In genomic region chr12:2286461-2287131, GRCh38 we compare ENCODE assay signal across 17 cellular contexts.
DNase-seq lines count a peak whose midpoint lies in the region; ATAC-seq and TF ChIP-seq lines count a peak whose summit lies in the region.
"Had no signal": no experiment of that assay in that cellular context is flagged by ENCODE, and none has a peak within 500 bp of the region (broad histone marks: within the 10 kb centered on the region; RNA-seq: fewer than 3 reads in every experiment).

No MANE protein-coding gene starts in this region.

- intact Hi-C loops in upper lobe of right lung (cut with DNase I), result no loop called here
- intact Hi-C loops in naive thymus-derived CD4-positive, alpha-beta T cell (cut with micrococcal nuclease), result no loop called here

- peak; percentile 9 for DNase-seq in activated T-cell treated with anti-CD3 and anti-CD28 coated beads, Interleukin-2, amount 50 U/mL, for 24 hours
- DNase-seq in activated T-cell treated with anti-CD3 and anti-CD28 coated beads, Interleukin-2, amount 50 U/mL, for 72 hours, result no peak
- DNase-seq in fibroblast of the aortic adventitia (ENCODE audit: low read depth) (peak; percentile 74), upper lobe of right lung (peak; percentile 47), SHP77 (lab: John Stamatoyannopoulos, UW) (no peak)
- no peak for DNase-seq in naive thymus-derived CD4-positive, alpha-beta T cell
- DNase-seq: activated CD4-positive, alpha-beta T cell treated with anti-CD3 and anti-CD28 coated beads, Interleukin-2, amount 10 ng/mL, durations not matched to agents 7 days and 5 days; central memory CD4-positive, alpha-beta T cell; left cardiac atrium; NCI-H82; stimulated activated CD4-positive, alpha-beta T cell treated with anti-CD3 and anti-CD28 coated beads, Interleukin-4, amount 100 ng/mL, for 24 hours; stimulated activated naive CD8-positive, alpha-beta T cell treated with anti-CD3 and anti-CD28 coated beads, Interleukin-15, Interleukin-2, amounts not matched to agents 100 U/mL and 50 U/mL, for 24 hours had no signal

- H3K36me3 Mint-ChIP-seq in activated T-cell treated with anti-CD3 and anti-CD28 coated beads, Interleukin-2, amount 50 U/mL, for 24 hours (ENCODE audit: low read depth), result no peaks in the 10 kb centered on the region
- no peaks in the 10 kb centered on the region for H3K36me3 Mint-ChIP-seq in activated T-cell treated with anti-CD3 and anti-CD28 coated beads, Interleukin-2, amount 50 U/mL, for 72 hours (ENCODE audit: insufficient read depth in 2 of 2)
- H3K36me3 Mint-ChIP-seq in nephron (ENCODE audit: low read depth), result no peaks in the 10 kb centered on the region
- no peaks in the 10 kb centered on the region for H3K36me3 Mint-ChIP-seq in naive thymus-derived CD4-positive, alpha-beta T cell

- H3K27me3 Mint-ChIP-seq in activated T-cell treated with anti-CD3 and anti-CD28 coated beads, Interleukin-2, amount 50 U/mL, for 24 hours, result peaks cover 45% of the 10 kb centered on the region
- peaks cover 8% of the 10 kb centered on the region for H3K27me3 Mint-ChIP-seq in activated T-cell treated with anti-CD3 and anti-CD28 coated beads, Interleukin-2, amount 50 U/mL, for 72 hours (ENCODE audit: low read depth)
- H3K27me3 Mint-ChIP-seq in nephron (ENCODE audit: low read depth), result peaks cover 10% of the 10 kb centered on the region
- peaks cover 20 to 40% (median 27%) of the 10 kb centered on the region in 5 donors for H3K27me3 Mint-ChIP-seq in naive thymus-derived CD4-positive, alpha-beta T cell

- H3K27ac Mint-ChIP-seq in activated T-cell treated with anti-CD3 and anti-CD28 coated beads, Interleukin-2, amount 50 U/mL, for 24 hours, result no peak overlapping the region
- no peak overlapping the region for H3K27ac Mint-ChIP-seq in activated T-cell treated with anti-CD3 and anti-CD28 coated beads, Interleukin-2, amount 50 U/mL, for 72 hours
- peak overlapping the region; percentile 82 to 100 (median 87) for H3K27ac Mint-ChIP-seq in nephron
- H3K27ac Mint-ChIP-seq in naive thymus-derived CD4-positive, alpha-beta T cell, result peak overlapping the region in 1 of 9 donors; percentile 24
- H3K27ac Mint-ChIP-seq: activated CD4-positive, alpha-beta T cell treated with anti-CD3 and anti-CD28 coated beads, Interleukin-2, amount 10 ng/mL, durations not matched to agents 7 days and 5 days; activated T-helper 2 cell treated with anti-CD3 and anti-CD28 coated beads, Interferon-gamma antibody, Interleukin-2, Interleukin-4, amounts not matched to agents 10 μg/mL and 5 μg/mL and 100 μg/mL, durations not matched to agents 14 hours and 24 hours and 36 hours had no signal

- H3K4me3 ChIP-seq in fibroblast of the aortic adventitia (ENCODE audit: low read depth, low read length), result no peak overlapping the region
- H3K4me3 ChIP-seq in upper lobe of right lung, result no peak overlapping the region
- H3K4me3 ChIP-seq in naive thymus-derived CD4-positive, alpha-beta T cell (ENCODE audit: low read length), result no peak overlapping the region
- H3K4me3 ChIP-seq: GM12878 had no signal

- no peaks in the 10 kb centered on the region for H3K9me3 ChIP-seq in upper lobe of right lung
- H3K9me3 ChIP-seq in naive thymus-derived CD4-positive, alpha-beta T cell (ENCODE audit: control insufficient read depth in 2 of 3, low read length in 3 of 3), result no peaks in the 10 kb centered on the region

- H3K4me1 ChIP-seq in upper lobe of right lung, result peaks cover 49% of the 10 kb centered on the region
- no peaks in the 10 kb centered on the region for H3K4me1 ChIP-seq in naive thymus-derived CD4-positive, alpha-beta T cell (ENCODE audit: control insufficient read depth in 2 of 2, insufficient read depth in 2 of 2, low read length in 2 of 2)

- H3K4me3 Mint-ChIP-seq in activated T-cell treated with anti-CD3 and anti-CD28 coated beads, Interleukin-2, amount 50 U/mL, for 24 hours, result no peak overlapping the region
- no peak overlapping the region for H3K4me3 Mint-ChIP-seq in activated T-cell treated with anti-CD3 and anti-CD28 coated beads, Interleukin-2, amount 50 U/mL, for 72 hours
- peak overlapping the region in 1 of 3 experiments; percentile 11 for H3K4me3 Mint-ChIP-seq in nephron
- H3K4me3 Mint-ChIP-seq in naive thymus-derived CD4-positive, alpha-beta T cell, result no peak overlapping the region
- H3K4me3 Mint-ChIP-seq: activated CD4-positive, alpha-beta T cell treated with anti-CD3 and anti-CD28 coated beads, Interleukin-2, amount 10 ng/mL, durations not matched to agents 7 days and 5 days had no signal

- ATAC-seq in activated T-cell treated with anti-CD3 and anti-CD28 coated beads, Interleukin-2, amount 50 U/mL, for 72 hours (replicated peaks in 1 of 2), result no peak
- peak; percentile 7 for ATAC-seq in upper lobe of right lung
- ATAC-seq in naive thymus-derived CD4-positive, alpha-beta T cell, result no peak
- ATAC-seq in HG03159 (IDR thresholded peaks at IDR 0.05; ENCODE audit: unreplicated experiment), result no peak
- ATAC-seq: GM12878; stimulated activated naive CD8-positive, alpha-beta T cell treated with anti-CD3 and anti-CD28 coated beads, Interleukin-15, Interleukin-2, amounts not matched to agents 100 U/mL and 50 U/mL, for 24 hours had no signal

- H3K27me3 ChIP-seq in upper lobe of right lung, result no peaks in the 10 kb centered on the region
- H3K27me3 ChIP-seq in naive thymus-derived CD4-positive, alpha-beta T cell (ENCODE audit: control insufficient read depth in 2 of 2, insufficient read depth in 2 of 2, low read length in 2 of 2), result no peaks in the 10 kb centered on the region

- peaks cover 6% of the 10 kb centered on the region for H3K4me1 Mint-ChIP-seq in activated T-cell treated with anti-CD3 and anti-CD28 coated beads, Interleukin-2, amount 50 U/mL, for 24 hours (ENCODE audit: low read depth)
- H3K4me1 Mint-ChIP-seq in activated T-cell treated with anti-CD3 and anti-CD28 coated beads, Interleukin-2, amount 50 U/mL, for 72 hours (ENCODE audit: low read depth), result no peaks in the 10 kb centered on the region
- H3K4me1 Mint-ChIP-seq in nephron, result peaks cover 69% of the 10 kb centered on the region
- peaks cover 0 to 7% (median 0%) of the 10 kb centered on the region in 7 donors for H3K4me1 Mint-ChIP-seq in naive thymus-derived CD4-positive, alpha-beta T cell
- H3K4me1 Mint-ChIP-seq: activated CD4-positive, alpha-beta T cell treated with anti-CD3 and anti-CD28 coated beads, Interleukin-2, amount 10 ng/mL, durations not matched to agents 7 days and 5 days had no signal

- no peaks in the 10 kb centered on the region for H3K36me3 ChIP-seq in upper lobe of right lung
- H3K36me3 ChIP-seq in naive thymus-derived CD4-positive, alpha-beta T cell (ENCODE audit: control insufficient read depth in 2 of 3, insufficient read depth in 3 of 3, low read length in 3 of 3), result no peaks in the 10 kb centered on the region

- POLR2A ChIA-PET in naive thymus-derived CD4-positive, alpha-beta T cell (lab: Charles Lee), result no interaction called here

- peaks cover 2% of the 10 kb centered on the region for H3K9me3 Mint-ChIP-seq in activated T-cell treated with anti-CD3 and anti-CD28 coated beads, Interleukin-2, amount 50 U/mL, for 24 hours
- no peaks in the 10 kb centered on the region for H3K9me3 Mint-ChIP-seq in activated T-cell treated with anti-CD3 and anti-CD28 coated beads, Interleukin-2, amount 50 U/mL, for 72 hours
- H3K9me3 Mint-ChIP-seq in nephron, result peaks cover 8% of the 10 kb centered on the region
- H3K9me3 Mint-ChIP-seq in naive thymus-derived CD4-positive, alpha-beta T cell, result peaks cover 0 to 12% (median 2%) of the 10 kb centered on the region in 11 donors
- H3K9me3 Mint-ChIP-seq: activated CD4-positive, alpha-beta T cell treated with anti-CD3 and anti-CD28 coated beads, Interleukin-2, amount 10 ng/mL, durations not matched to agents 7 days and 5 days had no signal

- CTCF ChIA-PET in naive thymus-derived CD4-positive, alpha-beta T cell (lab: Charles Lee), result no interaction called here

- TF ChIP-seq CTCF in fibroblast of the aortic adventitia (IDR thresholded peaks at IDR 0.05; ENCODE audit: insufficient read depth, low read length), result no peak
- TF ChIP-seq CTCF in nephron (IDR thresholded peaks at IDR 0.05; ENCODE audit: unreplicated experiment in 3 of 3), result no peak
- no peak for TF ChIP-seq CTCF in upper lobe of right lung (IDR thresholded peaks at IDR 0.05)

- H3K27ac ChIP-seq in upper lobe of right lung, result peak overlapping the region; percentile 55
- H3K27ac ChIP-seq in naive thymus-derived CD4-positive, alpha-beta T cell (ENCODE audit: low read depth, low read length), result no peak overlapping the region
- H3K27ac ChIP-seq: 22Rv1 had no signal

Comparison
In these comparisons a context has a peak if more than half of its experiments do, and no peak if none do; other contexts are left out.
1. DNase-seq: peak in activated T-cell treated with anti-CD3 and anti-CD28 coated beads, Interleukin-2, amount 50 U/mL, for 24 hours (single experiment), fibroblast of the aortic adventitia (single experiment) and upper lobe of right lung (single experiment); none in activated T-cell treated with anti-CD3 and anti-CD28 coated beads, Interleukin-2, amount 50 U/mL, for 72 hours (0 of 2), naive thymus-derived CD4-positive, alpha-beta T cell (0 of 9) and SHP77 (0 of 2).
2. H3K27ac Mint-ChIP-seq: peak in nephron (3 of 3); none in activated T-cell treated with anti-CD3 and anti-CD28 coated beads, Interleukin-2, amount 50 U/mL, for 24 hours (single experiment) and activated T-cell treated with anti-CD3 and anti-CD28 coated beads, Interleukin-2, amount 50 U/mL, for 72 hours (single experiment).